In genomic region chr4:52853351-52853750, GRCh38 we compare ENCODE assay signal across 1 cellular context.
TF ChIP-seq lines count a peak whose summit lies in the region.

No MANE protein-coding gene starts in this region.

TF ChIP-seq in SK-N-SH treated with all-trans-retinoic acid at 6 μM for 48 hours, 23 proteins besides CTCF, POLR2A, EP300 and RAD21 (continued from another document):
- TF ChIP-seq TSHZ2 (CRISPR knock-in tag; IDR thresholded peaks at IDR 0.05): 0 out of 2 replicates have a peak, but pooled peaks have one; percentile 22
- TF ChIP-seq TCF4 (CRISPR knock-in tag; IDR thresholded peaks at IDR 0.05; ENCODE audit: borderline replicate concordance): no peak
- no peak for TF ChIP-seq ARNTL (CRISPR knock-in tag; IDR thresholded peaks at IDR 0.05; ENCODE audit: borderline replicate concordance, low read depth)
- TF ChIP-seq SNAI2 (CRISPR knock-in tag; IDR thresholded peaks at IDR 0.05): no peak
- TF ChIP-seq GLIS3 (CRISPR knock-in tag; IDR thresholded peaks at IDR 0.05): no peak
- no peak for TF ChIP-seq CSDC2 (CRISPR knock-in tag; IDR thresholded peaks at IDR 0.05)
- no peak for TF ChIP-seq OSR1 (CRISPR knock-in tag; IDR thresholded peaks at IDR 0.05)
- TF ChIP-seq PPARA (CRISPR knock-in tag; IDR thresholded peaks at IDR 0.05; ENCODE audit: borderline replicate concordance): no peak
- no peak for TF ChIP-seq PATZ1 (CRISPR knock-in tag; IDR thresholded peaks at IDR 0.05; ENCODE audit: borderline replicate concordance)
- 0 out of 2 replicates have a peak, but pooled peaks have one; percentile 45 for TF ChIP-seq CREB5 (CRISPR knock-in tag; IDR thresholded peaks at IDR 0.05; ENCODE audit: low read depth)
- 0 out of 2 replicates have a peak, but pooled peaks have one; percentile 35 for TF ChIP-seq TOX (CRISPR knock-in tag; IDR thresholded peaks at IDR 0.05; ENCODE audit: borderline replicate concordance)
- TF ChIP-seq RARB (CRISPR knock-in tag; IDR thresholded peaks at IDR 0.05): no peak
- no peak for TF ChIP-seq ZFP30 (CRISPR knock-in tag; IDR thresholded peaks at IDR 0.05)
- TF ChIP-seq CSRNP3 (CRISPR knock-in tag; IDR thresholded peaks at IDR 0.05): no peak
- TF ChIP-seq ZNF8 (CRISPR knock-in tag; IDR thresholded peaks at IDR 0.05): no peak
- TF ChIP-seq ZNF70 (CRISPR knock-in tag; IDR thresholded peaks at IDR 0.05): no peak
- no peak for TF ChIP-seq BACH2 (CRISPR knock-in tag; IDR thresholded peaks at IDR 0.05; ENCODE audit: borderline replicate concordance)
- no peak for TF ChIP-seq ZNF565 (CRISPR knock-in tag; conservative IDR thresholded peaks at IDR 0.05; ENCODE audit: low read depth)
- TF ChIP-seq ISL1 (CRISPR knock-in tag; IDR thresholded peaks at IDR 0.05): peak; percentile 86
- no peak for TF ChIP-seq ESRRG (CRISPR knock-in tag; IDR thresholded peaks at IDR 0.05)
